22 cellular contexts compared by ENCODE assay signal in genomic region chr2:17149945-17150344, GRCh38.
A peak's percentile ranks its signal among the peaks of the same experiment; 100 is the strongest.
DNase-seq lines count a peak whose midpoint lies in the region; ATAC-seq and TF ChIP-seq lines count a peak whose summit lies in the region.
"Had no signal": no experiment of that assay in that cellular context is flagged by ENCODE, and none has a peak within 500 bp of the region (broad histone marks: within the 10 kb centered on the region; RNA-seq: fewer than 3 reads in every experiment).

No MANE protein-coding gene starts in this region.

- ATAC-seq in GM19468 (IDR thresholded peaks at IDR 0.05; ENCODE audit: extremely low read depth, unreplicated experiment) (peak; percentile 58), left colon (no peak)
- ATAC-seq: HepG2 had no signal

- H3K4me1 Mint-ChIP-seq in neural progenitor cell: peaks cover 5% of the 10 kb centered on the region
- H3K4me1 Mint-ChIP-seq in activated naive CD4-positive, alpha-beta T cell treated with anti-CD3 and anti-CD28 coated beads, Interleukin-2, amount 10 ng/mL, durations not matched to agents 7 days and 5 days: no peaks in the 10 kb centered on the region
- H3K4me1 Mint-ChIP-seq: CD4-positive, alpha-beta memory T cell had no signal

- H3F3A ChIP-seq in DOHH2 (ENCODE audit: control insufficient read depth, insufficient read depth) (no peaks in the 10 kb centered on the region), MM.1S (ENCODE audit: insufficient read depth, low read length) (no peaks in the 10 kb centered on the region), neural progenitor cell (ENCODE audit: low read depth) (no peaks in the 10 kb centered on the region)

- intact Hi-C loops in left colon (cut with DNase I, micrococcal nuclease): no loop called here

- H4K20me1 ChIP-seq in DOHH2 (ENCODE audit: control insufficient read depth, insufficient read depth, low read depth, low read length) (no peaks in the 10 kb centered on the region), MM.1S (ENCODE audit: insufficient read depth, low read length) (no peaks in the 10 kb centered on the region), neural progenitor cell (ENCODE audit: low read depth) (no peaks in the 10 kb centered on the region)
- H4K20me1 ChIP-seq: BLaER1 treated with 17β-estradiol and CSF1 and Interleukin-3, amounts not matched to agents 10 nM and 100 nM had no signal

- H3K4me3 Mint-ChIP-seq in neural progenitor cell: no peak overlapping the region
- H3K4me3 Mint-ChIP-seq in activated naive CD4-positive, alpha-beta T cell treated with anti-CD3 and anti-CD28 coated beads, Interleukin-2, amount 10 ng/mL, durations not matched to agents 7 days and 5 days: no peak overlapping the region
- H3K4me3 Mint-ChIP-seq: CD4-positive, alpha-beta memory T cell; T-helper 1 cell treated with Interleukin-12 subunit alpha and Interleukin-12 subunit beta and Interleukin-4 antibody, amounts not matched to agents 30 μg/mL and 1 μg/mL, for 36 hours had no signal

- H3K27ac Mint-ChIP-seq in neural progenitor cell: no peak overlapping the region
- no peak overlapping the region for H3K27ac Mint-ChIP-seq in activated naive CD4-positive, alpha-beta T cell treated with anti-CD3 and anti-CD28 coated beads, Interleukin-2, amount 10 ng/mL, durations not matched to agents 7 days and 5 days
- H3K27ac Mint-ChIP-seq: CD4-positive, alpha-beta memory T cell; T-helper 1 cell treated with Interleukin-12 subunit alpha and Interleukin-12 subunit beta and Interleukin-4 antibody, amounts not matched to agents 30 μg/mL and 1 μg/mL, for 36 hours had no signal

- H3K4me2 ChIP-seq in DOHH2 (ENCODE audit: low read length) (peak overlapping the region; percentile 20; the same call in 1 of the 2 replicates), MM.1S (ENCODE audit: low read depth, low read length) (no peak overlapping the region), neural progenitor cell (no peak overlapping the region)

- CTCF ChIA-PET in activated naive CD4-positive, alpha-beta T cell treated with anti-CD3 and anti-CD28 coated beads, Interleukin-2, amount 10 ng/mL, durations not matched to agents 7 days and 5 days (lab: Charles Lee): no interaction called here

- H3K79me2 ChIP-seq in DOHH2 (ENCODE audit: control insufficient read depth, low read length) (no peaks in the 10 kb centered on the region), MM.1S (ENCODE audit: low read length) (no peaks in the 10 kb centered on the region), neural progenitor cell (ENCODE audit: low read depth) (no peaks in the 10 kb centered on the region)

- no peaks in the 10 kb centered on the region for H3K9me3 ChIP-seq in DOHH2 (ENCODE audit: control insufficient read depth, insufficient read depth, low read length)
- no peaks in the 10 kb centered on the region; the same call in 1 of the 2 replicates for H3K9me3 ChIP-seq in MM.1S (replicated peaks; ENCODE audit: insufficient read depth, low read length)
- H3K9me3 ChIP-seq in neural progenitor cell (ENCODE audit: low read depth): no peaks in the 10 kb centered on the region
- H3K9me3 ChIP-seq: BLaER1 treated with 17β-estradiol and CSF1 and Interleukin-3, amounts not matched to agents 10 nM and 100 nM; Caco-2 had no signal

- no peak for DNase-seq in MM.1S
- no peak for DNase-seq in neural progenitor cell (ENCODE audit: low spot score)
- no peak for DNase-seq in activated naive CD4-positive, alpha-beta T cell treated with anti-CD3 and anti-CD28 coated beads, Interleukin-2, amount 10 ng/mL, durations not matched to agents 7 days and 5 days
- DNase-seq in left colon: no peak
- DNase-seq in dermis blood vessel endothelial cell: no peak
- DNase-seq in NCI-H524 treated with DMSO at 0.1 percent for 48 hours (lab: John Stamatoyannopoulos, UW): no peak
- DNase-seq: ACHN; Caco-2; CD4-positive, alpha-beta memory T cell; KBM-7; NCI-H1105; NCI-H146; NCI-H2029; NCI-H526 treated with DMSO at 0.1 percent for 48 hours; SHP77 had no signal

- no peak overlapping the region for H3K27ac ChIP-seq in DOHH2 (ENCODE audit: low read depth, low read length)
- no peak overlapping the region for H3K27ac ChIP-seq in MM.1S (ENCODE audit: low read length)
- no peak overlapping the region for H3K27ac ChIP-seq in neural progenitor cell
- H3K27ac ChIP-seq: 22Rv1, HL-60 had no signal

- peak overlapping the region; percentile 20; the same call in 1 of the 2 replicates for H2AFZ ChIP-seq in MM.1S (ENCODE audit: low read length)
- H2AFZ ChIP-seq in neural progenitor cell (replicated peaks): peak overlapping the region; percentile 45

- peaks cover 4% of the 10 kb centered on the region for H3K27me3 Mint-ChIP-seq in neural progenitor cell (ENCODE audit: insufficient read depth, low read depth)
- H3K27me3 Mint-ChIP-seq in activated naive CD4-positive, alpha-beta T cell treated with anti-CD3 and anti-CD28 coated beads, Interleukin-2, amount 10 ng/mL, durations not matched to agents 7 days and 5 days: no peaks in the 10 kb centered on the region
- H3K27me3 Mint-ChIP-seq: CD4-positive, alpha-beta memory T cell had no signal

- H3K36me3 ChIP-seq in DOHH2 (ENCODE audit: control insufficient read depth, low read length) (no peaks in the 10 kb centered on the region), MM.1S (replicated peaks; ENCODE audit: insufficient read depth, low read length) (no peaks in the 10 kb centered on the region), neural progenitor cell (no peaks in the 10 kb centered on the region)
- H3K36me3 ChIP-seq: BLaER1 treated with 17β-estradiol and CSF1 and Interleukin-3, amounts not matched to agents 10 nM and 100 nM had no signal

- TF ChIP-seq CTCF in DOHH2 (IDR thresholded peaks at IDR 0.05; ENCODE audit: low read depth, low read length, poor library complexity, severe bottlenecking) (no peak), MM.1S (IDR thresholded peaks at IDR 0.05; ENCODE audit: low read length) (no peak), neural progenitor cell (IDR thresholded peaks at IDR 0.05) (no peak)

- H3K9ac ChIP-seq in MM.1S (ENCODE audit: low read length): no peak overlapping the region
- no peak overlapping the region for H3K9ac ChIP-seq in neural progenitor cell

- H3K27me3 ChIP-seq in DOHH2 (ENCODE audit: control insufficient read depth, low read length) (no peaks in the 10 kb centered on the region), MM.1S (replicated peaks; ENCODE audit: insufficient read depth, low read length) (no peaks in the 10 kb centered on the region), neural progenitor cell (no peaks in the 10 kb centered on the region)
- H3K27me3 ChIP-seq: BLaER1 treated with 17β-estradiol and CSF1 and Interleukin-3, amounts not matched to agents 10 nM and 100 nM had no signal

- H3K4me3 ChIP-seq in DOHH2 (ENCODE audit: low read length): no peak overlapping the region
- H3K4me3 ChIP-seq in MM.1S (ENCODE audit: low read length): no peak overlapping the region
- H3K4me3 ChIP-seq in neural progenitor cell: no peak overlapping the region
- H3K4me3 ChIP-seq: BLaER1 treated with 17β-estradiol and CSF1 and Interleukin-3, amounts not matched to agents 10 nM and 100 nM had no signal

- H3K4me1 ChIP-seq in DOHH2 (ENCODE audit: control insufficient read depth, low read length): peaks cover 33% of the 10 kb centered on the region
- H3K4me1 ChIP-seq in MM.1S (ENCODE audit: low read length): no peaks in the 10 kb centered on the region
- H3K4me1 ChIP-seq in neural progenitor cell: no peaks in the 10 kb centered on the region
- H3K4me1 ChIP-seq: Caco-2 had no signal

- no peaks in the 10 kb centered on the region for H3K9me3 Mint-ChIP-seq in neural progenitor cell
- H3K9me3 Mint-ChIP-seq in activated naive CD4-positive, alpha-beta T cell treated with anti-CD3 and anti-CD28 coated beads, Interleukin-2, amount 10 ng/mL, durations not matched to agents 7 days and 5 days: peaks cover 2% of the 10 kb centered on the region
- H3K9me3 Mint-ChIP-seq: T-helper 1 cell treated with Interleukin-12 subunit alpha and Interleukin-12 subunit beta and Interleukin-4 antibody, amounts not matched to agents 30 μg/mL and 1 μg/mL, for 36 hours had no signal

- H3K9me2 ChIP-seq in DOHH2 (replicated peaks; ENCODE audit: control insufficient read depth, low read length) (no peaks in the 10 kb centered on the region), MM.1S (replicated peaks; ENCODE audit: insufficient read depth, low read length) (no peaks in the 10 kb centered on the region)

- no peaks in the 10 kb centered on the region for H3K36me3 Mint-ChIP-seq in neural progenitor cell
- no peaks in the 10 kb centered on the region for H3K36me3 Mint-ChIP-seq in activated naive CD4-positive, alpha-beta T cell treated with anti-CD3 and anti-CD28 coated beads, Interleukin-2, amount 10 ng/mL, durations not matched to agents 7 days and 5 days
- H3K36me3 Mint-ChIP-seq: CD4-positive, alpha-beta memory T cell had no signal
